ENCODE assay signal across 8 cellular contexts in genomic region chr6:2764610-2765165, GRCh38. TPM values are rescaled to one million over a fixed set of nuclear protein-coding genes. Genes with fewer than 3 reads are reported as not detected.
DNase-seq lines count a peak whose midpoint lies in the region; ATAC-seq and TF ChIP-seq lines count a peak whose summit lies in the region.

No MANE protein-coding gene starts in this region.

- TF ChIP-seq CTCF in heart left ventricle (IDR thresholded peaks at IDR 0.05) = no peak

- peaks cover 0 to 39% (median 27%) of the 10 kb centered on the region in 12 donors for H3K4me1 ChIP-seq in heart left ventricle
- no peaks in the 10 kb centered on the region for H3K4me1 ChIP-seq in aorta (ENCODE audit: control insufficient read depth in 1 of 2, insufficient read depth in 2 of 2, low read length in 2 of 2)

- no peaks in the 10 kb centered on the region for H3K36me3 ChIP-seq in heart left ventricle
- H3K36me3 ChIP-seq in aorta (ENCODE audit: control insufficient read depth in 1 of 2, insufficient read depth in 2 of 2, low read length in 1 of 2) = no peaks in the 10 kb centered on the region

- no peaks in the 10 kb centered on the region for H3K27me3 Mint-ChIP-seq in activated naive CD8-positive, alpha-beta T cell treated with anti-CD3 and anti-CD28 coated beads for 36 hours

- H3K27ac ChIP-seq in heart left ventricle = peak overlapping the region; percentile 75 to 98 (median 92)
- peak overlapping the region in 1 of 2 donors; percentile 62 for H3K27ac ChIP-seq in aorta (ENCODE audit: low read depth in 1 of 2, low read length in 2 of 2)

- no peaks in the 10 kb centered on the region for H3K9me3 Mint-ChIP-seq in activated naive CD8-positive, alpha-beta T cell treated with anti-CD3 and anti-CD28 coated beads for 36 hours

- peaks cover 37% of the 10 kb centered on the region for H3K4me1 Mint-ChIP-seq in activated naive CD8-positive, alpha-beta T cell treated with anti-CD3 and anti-CD28 coated beads for 36 hours

- 0 to 1% (median 1%) methylated on average over 26 to 45 of the region's 45 CpGs for whole genome bisulfite sequencing in heart left ventricle, 4 donors
- WGBS in aorta, 2 donors = 0% methylated on average over 38 to 45 of the region's 45 CpGs

- H3K4me3 Mint-ChIP-seq in activated naive CD8-positive, alpha-beta T cell treated with anti-CD3 and anti-CD28 coated beads for 36 hours = peak overlapping the region; percentile 88

- DNase-seq in GF-D8 (lab: John Stamatoyannopoulos, UW) (peak; percentile 59), LHCN-M2 (ENCODE audit: low read depth) (peak; percentile 69), SK-N-DZ (ENCODE audit: low spot score) (peak; percentile 80), heart left ventricle (peak; percentile 38 to 68 (median 51)), posterior vena cava (ENCODE audit: low spot score) (peak; percentile 90), aorta (peak in 1 of 2 donors; percentile 73)
- DNase-seq in activated naive CD8-positive, alpha-beta T cell treated with anti-CD3 and anti-CD28 coated beads for 36 hours = peak; percentile 64

- H3K27ac Mint-ChIP-seq in activated naive CD8-positive, alpha-beta T cell treated with anti-CD3 and anti-CD28 coated beads for 36 hours = peak overlapping the region; percentile 97

- no peaks in the 10 kb centered on the region for H3K9me3 ChIP-seq in heart left ventricle
- H3K9me3 ChIP-seq in aorta (ENCODE audit: control insufficient read depth, low read length) = no peaks in the 10 kb centered on the region

- H3K27me3 ChIP-seq in heart left ventricle (no peaks in the 10 kb centered on the region), aorta (ENCODE audit: control insufficient read depth in 1 of 2, insufficient read depth in 2 of 2, low read length in 1 of 2) (no peaks in the 10 kb centered on the region)

- intact Hi-C loops in heart left ventricle (cut with DNase I) = loop anchor here in 1 of 10 donors (10.0 kb wide), 1 partner anchor 300 kb away; the partner anchor contains the start of gene RIPK1
- intact Hi-C loops in posterior vena cava (cut with DNase I) = no loop called here
- intact Hi-C loops in aorta (cut with DNase I) = no loop called here

- H3K4me3 ChIP-seq in heart left ventricle = peak overlapping the region; percentile 18 to 84 (median 65)
- peak overlapping the region; percentile 37 to 91 for H3K4me3 ChIP-seq in aorta (ENCODE audit: low read length in 2 of 2)

- ATAC-seq in GM21825 (IDR thresholded peaks at IDR 0.05; ENCODE audit: unreplicated experiment) (peak; percentile 55), heart left ventricle (peak; percentile 84 to 90 (median 87)), aorta (ENCODE audit: low FRiP score) (peak; percentile 93)

- peaks cover 16% of the 10 kb centered on the region for H3K36me3 Mint-ChIP-seq in activated naive CD8-positive, alpha-beta T cell treated with anti-CD3 and anti-CD28 coated beads for 36 hours

- TF ChIP-seq POLR2A in heart left ventricle (IDR thresholded peaks at IDR 0.05) = no peak

RNA-seq across cellular contexts. Expression of gene WRNIP1, which starts 0.5 kb away (rescaled TPM):
- total RNA-seq in LHCN-M2 (2014; rRNA removed) (66.4 and 75.0 TPM in 2 replicates), heart left ventricle (10 to 100 TPM; 32.1 to 64.1 (median 34.7) TPM), posterior vena cava (10 to 100 TPM; 21.7 to 26.1 TPM), aorta (10 to 100 TPM; 36.8 to 39.7 TPM)
- polyA plus RNA-seq in LHCN-M2 (2012) = 26.8 TPM
- 60.5 and 67.2 TPM in 2 replicates for polyA plus RNA-seq in SK-N-DZ (2014; cell fraction: cytosol; rRNA removed)
- 59.5 and 73.1 TPM in 2 replicates for polyA plus RNA-seq in SK-N-DZ (2014; cell fraction: nucleus; rRNA removed)
- total RNA-seq in activated naive CD8-positive, alpha-beta T cell treated with anti-CD3 and anti-CD28 coated beads for 36 hours = 10 to 100 TPM; 47.6 to 47.8 TPM
- polyA plus RNA-seq in heart left ventricle (10 to 100 TPM; 32.7 to 39.0 TPM), aorta (10 to 100 TPM; 23.2 to 40.3 TPM)

RNA-seq across cellular contexts. Expression of gene MYLK4, which starts 14.0 kb away (rescaled TPM):
- total RNA-seq in LHCN-M2 (2014; rRNA removed) (0.26 and 0.40 TPM in 2 replicates), heart left ventricle (1 to 10 TPM in 3 of 9 donors, under 1 TPM in 6; 0.28 to 1.6 (median 0.80) TPM), posterior vena cava (under 1 TPM; 0.67 to 0.74 TPM), aorta (1 to 10 TPM; 1.4 to 1.7 TPM)
- polyA plus RNA-seq in LHCN-M2 (2012) = 0.10 TPM
- polyA plus RNA-seq in SK-N-DZ (2014; cell fraction: cytosol; rRNA removed) = 0.05 TPM in 1 of 2 replicates, not detected in the other
- polyA plus RNA-seq in SK-N-DZ (2014; cell fraction: nucleus; rRNA removed) = 0.04 and 0.10 TPM in 2 replicates
- under 1 TPM; 0.10 to 0.21 TPM for total RNA-seq in activated naive CD8-positive, alpha-beta T cell treated with anti-CD3 and anti-CD28 coated beads for 36 hours
- polyA plus RNA-seq in heart left ventricle (under 1 TPM; 0.14 to 0.38 TPM), aorta (1 to 10 TPM in 1 of 2 donors, under 1 TPM in 1; 0.38 to 2.5 TPM)
